In genomic region chr12:53536962-53537361, GRCh38 we compare ENCODE assay signal across 31 cellular contexts. TPM values are rescaled to one million over a fixed set of nuclear protein-coding genes. Genes with fewer than 3 reads are reported as not detected.
"Had no signal": no experiment of that assay in that cellular context is flagged by ENCODE, and none has a peak within 500 bp of the region (broad histone marks: within the 10 kb centered on the region; RNA-seq: fewer than 3 reads in every experiment).

No MANE protein-coding gene starts in this region.

- DNase-seq: activated CD4-positive, alpha-beta memory T cell treated with anti-CD3 and anti-CD28 coated beads, Interleukin-2, amount 10 ng/mL, durations not matched to agents 7 days and 5 days; activated CD4-positive, alpha-beta T cell treated with anti-CD3 and anti-CD28 coated beads for 36 hours; activated CD4-positive, alpha-beta T cell treated with anti-CD3 and anti-CD28 coated beads, Interleukin-2, amount 50 U/mL, for 1 hour; activated gamma-delta T cell treated with Interleukin-2 at 50 U/mL for 16 hours; activated naive CD4-positive, alpha-beta T cell treated with anti-CD3 and anti-CD28 coated beads, Interleukin-2, amount 10 ng/mL, durations not matched to agents 7 days and 5 days; activated naive CD8-positive, alpha-beta T cell treated with anti-CD3 and anti-CD28 coated beads for 36 hours; activated T-cell treated with anti-CD3 and anti-CD28 coated beads for 4 hours; activated T-cell treated with anti-CD3 and anti-CD28 coated beads, Interleukin-2, amount 50 U/mL, for 48 hours; brain microvascular endothelial cell; cerebellar nuclear complex; MG63; MV-4-11; NCI-H1092 treated with DMSO at 0.1 percent for 48 hours; NCI-H1417 treated with DMSO at 0.1 percent for 48 hours; NCI-H187 treated with DMSO at 0.1 percent for 48 hours; NCI-H345; NCI-H510A; NCI-H526 treated with DMSO at 0.1 percent for 48 hours; NCI-H82; RPMI8226; SJCRH30; SK-N-SH; T-helper 1 cell; WERI-Rb-1 had no signal

- H3K4me1 ChIP-seq: SJCRH30 had no signal

- H3K9ac ChIP-seq: KMS-11, SK-N-SH had no signal

- H3K9me3 ChIP-seq: MG63, SJCRH30, SK-N-SH had no signal

- ATAC-seq: activated CD4-positive, alpha-beta T cell treated with anti-CD3 and anti-CD28 coated beads for 36 hours; activated T-helper 17 cell treated with anti-CD3 and anti-CD28 coated beads, Interleukin-2, amount 50 U/mL, for 72 hours; Right ventricle myocardium inferior had no signal

- H3K27me3 ChIP-seq: brain microvascular endothelial cell, MG63, SJCRH30 had no signal

- H3K27ac ChIP-seq: brain microvascular endothelial cell, KMS-11, SJCRH30, WERI-Rb-1 had no signal

- H3K4me3 ChIP-seq: MG63, SJCRH30 had no signal

- H3K4me2 ChIP-seq: KMS-11, SK-N-SH had no signal

RNA-seq across cellular contexts. Expression of gene NPFF, which starts 29.7 kb away (rescaled TPM):
- total RNA-seq: activated CD4-positive, alpha-beta memory T cell treated with anti-CD3 and anti-CD28 coated beads, Interleukin-2, amount 10 ng/mL, durations not matched to agents 7 days and 5 days; activated CD4-positive, alpha-beta T cell treated with anti-CD3 and anti-CD28 coated beads for 36 hours; activated CD8-positive, alpha-beta memory T cell treated with anti-CD3 and anti-CD28 coated beads for 36 hours; activated naive CD8-positive, alpha-beta T cell treated with anti-CD3 and anti-CD28 coated beads for 36 hours; activated T-helper 17 cell treated with anti-CD3 and anti-CD28 coated beads, Interleukin-2, amount 50 U/mL, for 72 hours; cardiac septum; OCI-LY7; Right ventricle myocardium inferior; T-helper 2 cell treated with Interferon-gamma antibody and Interleukin-4, amounts not matched to agents 100 ng/mL and 5 ng/mL, for 36 hours had no signal
